In the genomic region with DNA sequence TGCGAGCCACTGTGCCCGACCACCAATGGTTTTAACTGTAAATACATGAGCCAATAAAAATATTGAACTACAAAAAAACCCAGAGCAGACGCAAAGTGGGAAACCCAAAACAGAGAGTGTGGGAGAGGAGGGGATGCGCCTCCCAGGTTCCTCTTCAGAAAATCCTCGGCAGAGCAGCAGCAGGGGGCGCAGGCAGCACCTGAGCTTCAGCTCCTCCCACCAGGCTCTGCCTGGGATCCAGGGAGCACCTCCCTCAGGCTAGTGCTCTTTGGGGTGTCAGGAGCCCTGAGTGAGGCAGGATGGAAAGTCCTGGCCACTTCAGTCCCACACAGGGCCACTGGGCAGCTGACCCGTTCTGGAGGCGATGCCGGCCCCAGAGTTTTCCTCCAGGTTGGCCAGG, we compare ENCODE assay signal across 24 cellular contexts.
DNase-seq lines count a peak whose midpoint lies in the region; ATAC-seq, FAIRE-seq and TF ChIP-seq lines count a peak whose summit lies in the region.
"Had no signal": no experiment of that assay in that cellular context is flagged by ENCODE, and none has a peak within 500 bp of the region (broad histone marks: within the 10 kb centered on the region; RNA-seq: fewer than 3 reads in every experiment).

No MANE protein-coding gene starts in this region.

- H3K4me1 Mint-ChIP-seq in activated T-cell treated with anti-CD3 and anti-CD28 coated beads, Interleukin-2, amount 50 U/mL, for 24 hours (ENCODE audit: low read depth): no peaks in the 10 kb centered on the region
- H3K4me1 Mint-ChIP-seq: activated B cell treated with CpG ODN at 0.5 μM for 24 hours; activated naive CD4-positive, alpha-beta T cell treated with anti-CD3 and anti-CD28 coated beads, Interleukin-2, amount 50 U/mL, for 24 hours; activated T-helper 17 cell treated with anti-CD3 and anti-CD28 coated beads, Interleukin-2, amount 50 U/mL, for 72 hours; IgD-negative memory B cell had no signal

- H3K4me1 ChIP-seq in HepG2 (ENCODE audit: insufficient read depth, low read length) (no peaks in the 10 kb centered on the region), right lobe of liver (no peaks in the 10 kb centered on the region), PC-3 (ENCODE audit: insufficient read depth, low read length) (no peaks in the 10 kb centered on the region), foreskin keratinocyte (no peaks in the 10 kb centered on the region)
- H3K4me1 ChIP-seq: upper lobe of left lung had no signal

- ATAC-seq in HepG2 (peak; percentile 76), right lobe of liver (no peak), PC-3 (no peak), foreskin keratinocyte (no peak), GM21515 (IDR thresholded peaks at IDR 0.05; ENCODE audit: unreplicated experiment) (no peak)
- ATAC-seq: activated T-helper 17 cell treated with anti-CD3 and anti-CD28 coated beads, Interleukin-2, amount 50 U/mL, for 72 hours; left cardiac atrium had no signal

- TF ChIP-seq CTCF in HepG2 (CRISPR knock-in tag; IDR thresholded peaks at IDR 0.05) (peak; percentile 53), right lobe of liver (IDR thresholded peaks at IDR 0.05) (no peak), PC-3 (conservative IDR thresholded peaks at IDR 0.05; ENCODE audit: low read depth, low read length) (peak; percentile 20; the same call in 1 of the 2 replicates), foreskin keratinocyte (conservative IDR thresholded peaks at IDR 0.05) (peak; percentile 10)

- no peak overlapping the region for H3K27ac ChIP-seq in HepG2 (ENCODE audit: extremely low read length, insufficient read depth, low read length)
- no peak overlapping the region for H3K27ac ChIP-seq in right lobe of liver
- no peak overlapping the region for H3K27ac ChIP-seq in PC-3 (ENCODE audit: low read length)
- H3K27ac ChIP-seq in foreskin keratinocyte: no peak overlapping the region
- H3K27ac ChIP-seq: BLaER1 treated with 17β-estradiol and CSF1 and Interleukin-3, amounts not matched to agents 10 nM and 100 nM; upper lobe of left lung had no signal

- no peak overlapping the region for H3K27ac Mint-ChIP-seq in activated T-cell treated with anti-CD3 and anti-CD28 coated beads, Interleukin-2, amount 50 U/mL, for 24 hours
- H3K27ac Mint-ChIP-seq: activated B cell treated with CpG ODN at 0.5 μM for 24 hours; activated naive CD4-positive, alpha-beta T cell treated with anti-CD3 and anti-CD28 coated beads, Interleukin-2, amount 50 U/mL, for 24 hours; activated T-helper 17 cell treated with anti-CD3 and anti-CD28 coated beads, Interleukin-2, amount 50 U/mL, for 72 hours; IgD-negative memory B cell had no signal

- in situ Hi-C loops in HepG2 (cut with HindIII; ENCODE audit: extremely low pct_ligation_motif_present, low pct_unique_long_range_greater_than_20kb): no loop called here

- no peak for FAIRE-seq in HepG2 (lab: Jason Lieb, UNC)
- FAIRE-seq: astrocyte, D721Med had no signal

- no peaks in the 10 kb centered on the region for H3K27me3 ChIP-seq in HepG2 (ENCODE audit: control insufficient read depth in 1 of 2, insufficient read depth in 2 of 2, low read length in 2 of 2)
- no peaks in the 10 kb centered on the region for H3K27me3 ChIP-seq in right lobe of liver
- H3K27me3 ChIP-seq in PC-3 (ENCODE audit: low read length): no peaks in the 10 kb centered on the region
- no peaks in the 10 kb centered on the region for H3K27me3 ChIP-seq in foreskin keratinocyte
- H3K27me3 ChIP-seq: BLaER1 treated with 17β-estradiol and CSF1 and Interleukin-3, amounts not matched to agents 10 nM and 100 nM; upper lobe of left lung had no signal

- no peak overlapping the region for H3K4me3 Mint-ChIP-seq in activated T-cell treated with anti-CD3 and anti-CD28 coated beads, Interleukin-2, amount 50 U/mL, for 24 hours
- H3K4me3 Mint-ChIP-seq: activated B cell treated with CpG ODN at 0.5 μM for 24 hours; activated naive CD4-positive, alpha-beta T cell treated with anti-CD3 and anti-CD28 coated beads, Interleukin-2, amount 50 U/mL, for 24 hours; activated T-helper 17 cell treated with anti-CD3 and anti-CD28 coated beads, Interleukin-2, amount 50 U/mL, for 72 hours; IgD-negative memory B cell had no signal

- no peaks in the 10 kb centered on the region for H3K36me3 Mint-ChIP-seq in activated T-cell treated with anti-CD3 and anti-CD28 coated beads, Interleukin-2, amount 50 U/mL, for 24 hours (ENCODE audit: low read depth)
- H3K36me3 Mint-ChIP-seq: activated naive CD4-positive, alpha-beta T cell treated with anti-CD3 and anti-CD28 coated beads, Interleukin-2, amount 50 U/mL, for 24 hours; IgD-negative memory B cell had no signal

- H4K20me1 ChIP-seq in HepG2 (ENCODE audit: insufficient read depth, low read length): no peaks in the 10 kb centered on the region
- H4K20me1 ChIP-seq in PC-3 (ENCODE audit: low read length): no peaks in the 10 kb centered on the region
- H4K20me1 ChIP-seq: BLaER1 treated with 17β-estradiol and CSF1 and Interleukin-3, amounts not matched to agents 10 nM and 100 nM had no signal

- CTCF ChIA-PET in HepG2 (lab: Yijun Ruan, JAX; ENCODE audit: low intra/inter-chr PET ratio, low total read pairs): no interaction called here
- CTCF ChIA-PET in PC-3 (lab: Charles Lee): no interaction called here

- BruUV-seq in HepG2 (replicated peaks; lab: Mats Ljungman, UMichigan) (no TSS peak), PC-3 (replicated peaks; lab: Mats Ljungman, UMichigan) (no TSS peak)

- H3K36me3 ChIP-seq in HepG2 (replicated peaks in 1 of 2; ENCODE audit: control insufficient read depth in 1 of 2, insufficient read depth in 2 of 2, low read length in 2 of 2) (no peaks in the 10 kb centered on the region), right lobe of liver (no peaks in the 10 kb centered on the region), PC-3 (ENCODE audit: low read depth, low read length) (no peaks in the 10 kb centered on the region)
- H3K36me3 ChIP-seq: BLaER1 treated with 17β-estradiol and CSF1 and Interleukin-3, amounts not matched to agents 10 nM and 100 nM; upper lobe of left lung had no signal

- H3K4me3 ChIP-seq in HepG2 (replicated peaks in 1 of 3; ENCODE audit: insufficient read depth in 1 of 3, low read depth in 2 of 3, low read length in 3 of 3) (no peak overlapping the region), right lobe of liver (no peak overlapping the region), PC-3 (ENCODE audit: low read length) (no peak overlapping the region)
- H3K4me3 ChIP-seq: BLaER1 treated with 17β-estradiol and CSF1 and Interleukin-3, amounts not matched to agents 10 nM and 100 nM; upper lobe of left lung had no signal

- H2AFZ ChIP-seq in HepG2 (ENCODE audit: low read length) (no peak overlapping the region), PC-3 (ENCODE audit: low read length) (no peak overlapping the region)

- H3K27me3 Mint-ChIP-seq in activated T-cell treated with anti-CD3 and anti-CD28 coated beads, Interleukin-2, amount 50 U/mL, for 24 hours: peaks cover 20% of the 10 kb centered on the region
- H3K27me3 Mint-ChIP-seq: activated B cell treated with CpG ODN at 0.5 μM for 24 hours had no signal

- no peaks in the 10 kb centered on the region for H3F3A ChIP-seq in PC-3 (ENCODE audit: low read length, unreplicated experiment)

- DNase-seq in HepG2 (ENCODE audit: low spot score) (no peak), right lobe of liver (no peak), PC-3 (peak; percentile 4), foreskin keratinocyte (no peak), NCI-H526 treated with DMSO at 0.1 percent for 48 hours (lab: John Stamatoyannopoulos, UW) (no peak), NCI-H1105 (lab: John Stamatoyannopoulos, UW) (no peak)
- no peak for DNase-seq in activated T-cell treated with anti-CD3 and anti-CD28 coated beads, Interleukin-2, amount 50 U/mL, for 24 hours
- DNase-seq: activated B cell treated with CpG ODN at 0.5 μM for 24 hours; activated CD4-positive, alpha-beta T cell treated with anti-CD3 and anti-CD28 coated beads, Interleukin-2, amount 50 U/mL, for 4 hours; left cardiac atrium; mesenchymal stem cell; MM.1S; NCI-H1436; NCI-H2171; NCI-H510A treated with DMSO at 0.1 percent for 48 hours; nucleus accumbens had no signal

- no peak overlapping the region for H3K9ac ChIP-seq in HepG2 (ENCODE audit: insufficient read depth, low read depth, low read length)
- no peak overlapping the region for H3K9ac ChIP-seq in PC-3 (ENCODE audit: low read length)
- H3K9ac ChIP-seq: BLaER1 treated with 17β-estradiol and CSF1 and Interleukin-3, amounts not matched to agents 10 nM and 100 nM had no signal

- no peak for TF ChIP-seq RAD21 in HepG2 (CRISPR knock-in tag; IDR thresholded peaks at IDR 0.05)

- 25% methylated on average over 9 of the region's 9 CpGs for WGBS in HepG2 (ENCODE audit: low lambda C conversion rate)
- WGBS in right lobe of liver (ENCODE audit: insufficient coverage, low coverage, low lambda C conversion rate, missing lambda C conversion rate): 53% methylated on average over 5 of the region's 9 CpGs

- TF ChIP-seq POLR2A in HepG2 (IDR thresholded peaks at IDR 0.05; ENCODE audit: insufficient read depth in 1 of 2, low read depth in 2 of 2, low read length in 2 of 2) (no peak), right lobe of liver (IDR thresholded peaks at IDR 0.05) (no peak)

- H3K9me3 Mint-ChIP-seq in activated T-cell treated with anti-CD3 and anti-CD28 coated beads, Interleukin-2, amount 50 U/mL, for 24 hours: no peaks in the 10 kb centered on the region
- H3K9me3 Mint-ChIP-seq: activated B cell treated with CpG ODN at 0.5 μM for 24 hours; activated naive CD4-positive, alpha-beta T cell treated with anti-CD3 and anti-CD28 coated beads, Interleukin-2, amount 50 U/mL, for 24 hours; activated T-helper 17 cell treated with anti-CD3 and anti-CD28 coated beads, Interleukin-2, amount 50 U/mL, for 72 hours had no signal

- H3K9me3 ChIP-seq in HepG2 (ENCODE audit: low read length) (peaks cover 21% of the 10 kb centered on the region; the same call in 1 of the 2 replicates), right lobe of liver (no peaks in the 10 kb centered on the region), PC-3 (ENCODE audit: low read length) (0 out of 2 replicates have a peak, but pooled peaks cover 3% of the 10 kb centered on the region)
- H3K9me3 ChIP-seq: BLaER1 treated with 17β-estradiol and CSF1 and Interleukin-3, amounts not matched to agents 10 nM and 100 nM; upper lobe of left lung had no signal

- POLR2A ChIA-PET in HepG2 (lab: Yijun Ruan, JAX): no interaction called here
- POLR2A ChIA-PET in PC-3 (lab: Charles Lee; ENCODE audit: unreplicated experiment): no interaction called here

- H3K4me2 ChIP-seq in HepG2 (ENCODE audit: low read depth, low read length) (no peak overlapping the region), PC-3 (ENCODE audit: low read length) (no peak overlapping the region)
- H3K4me2 ChIP-seq: BLaER1 treated with 17β-estradiol and CSF1 and Interleukin-3, amounts not matched to agents 10 nM and 100 nM had no signal

- no peaks in the 10 kb centered on the region for H3K79me2 ChIP-seq in HepG2 (ENCODE audit: insufficient read depth, low read length)
- H3K79me2 ChIP-seq in PC-3 (ENCODE audit: low read length): no peaks in the 10 kb centered on the region

- no peaks in the 10 kb centered on the region for H3K9me2 ChIP-seq in PC-3 (replicated peaks; ENCODE audit: low read length)

- TF ChIP-seq EP300 in HepG2 (IDR thresholded peaks at IDR 0.05; ENCODE audit: low read depth in 2 of 2, low read length in 2 of 2): no peak
- TF ChIP-seq EP300 in HepG2 (CRISPR knock-in tag; IDR thresholded peaks at IDR 0.05; ENCODE audit: borderline replicate concordance): no peak

- intact Hi-C loops in HepG2 (cut with micrococcal nuclease; ENCODE audit: unreplicated experiment) (no loop called here), right lobe of liver (cut with DNase I) (no loop called here), PC-3 (cut with micrococcal nuclease) (no loop called here)

Comparison
In these comparisons a context has a peak if more than half of its experiments do, and no peak if none do; other contexts are left out.
1. CTCF ChIP-seq: peak in HepG2 (single experiment), PC-3 (single experiment) and foreskin keratinocyte (single experiment); none in right lobe of liver (0 of 4).